In genomic region chr1:232655041-232655745, GRCh38 we compare ENCODE assay signal across 9 cellular contexts. TPM values are rescaled to one million over a fixed set of nuclear protein-coding genes. Genes with fewer than 3 reads are reported as not detected.
DNase-seq lines count a peak whose midpoint lies in the region; ATAC-seq and TF ChIP-seq lines count a peak whose summit lies in the region.
"Had no signal": no experiment of that assay in that cellular context is flagged by ENCODE, and none has a peak within 500 bp of the region (broad histone marks: within the 10 kb centered on the region; RNA-seq: fewer than 3 reads in every experiment).

No MANE protein-coding gene starts in this region.

- no peaks in the 10 kb centered on the region for H3K36me3 ChIP-seq in neural progenitor cell

- H3K27ac Mint-ChIP-seq in stimulated activated effector memory CD8-positive, alpha-beta T cell treated with anti-CD3 and anti-CD28 coated beads, Interleukin-12 subunit alpha, Interleukin-12 subunit beta, amount 100 ng/mL, for 72 hours, result no peak overlapping the region
- no peak overlapping the region for H3K27ac Mint-ChIP-seq in neural progenitor cell

- H3K4me3 ChIP-seq in neural progenitor cell, result no peak overlapping the region

- peak; percentile 90 for ATAC-seq in HG03139 (IDR thresholded peaks at IDR 0.05; ENCODE audit: unreplicated experiment)
- peak; percentile 42 for ATAC-seq in stimulated activated effector memory CD8-positive, alpha-beta T cell treated with anti-CD3 and anti-CD28 coated beads, Interleukin-12 subunit alpha, Interleukin-12 subunit beta, amount 100 ng/mL, for 72 hours
- ATAC-seq in left ventricle myocardium superior, result no peak

- no peaks in the 10 kb centered on the region for H3K36me3 Mint-ChIP-seq in stimulated activated effector memory CD8-positive, alpha-beta T cell treated with anti-CD3 and anti-CD28 coated beads, Interleukin-12 subunit alpha, Interleukin-12 subunit beta, amount 100 ng/mL, for 72 hours
- no peaks in the 10 kb centered on the region for H3K36me3 Mint-ChIP-seq in neural progenitor cell

- no peaks in the 10 kb centered on the region for H3F3A ChIP-seq in neural progenitor cell (ENCODE audit: low read depth)

- no peak overlapping the region for H3K4me3 Mint-ChIP-seq in stimulated activated effector memory CD8-positive, alpha-beta T cell treated with anti-CD3 and anti-CD28 coated beads, Interleukin-12 subunit alpha, Interleukin-12 subunit beta, amount 100 ng/mL, for 72 hours
- H3K4me3 Mint-ChIP-seq in neural progenitor cell, result no peak overlapping the region

- no peak for TF ChIP-seq CTCF in neural progenitor cell (IDR thresholded peaks at IDR 0.05)

- H3K27ac ChIP-seq in neural progenitor cell, result no peak overlapping the region
- H3K27ac ChIP-seq: HL-60 had no signal

- intact Hi-C loops in left ventricle myocardium superior (cut with micrococcal nuclease), result no loop called here

- H3K4me1 ChIP-seq in neural progenitor cell, result no peaks in the 10 kb centered on the region

- no peaks in the 10 kb centered on the region for H3K27me3 ChIP-seq in neural progenitor cell

- H3K4me2 ChIP-seq in neural progenitor cell, result no peak overlapping the region

- no peaks in the 10 kb centered on the region for H3K9me3 ChIP-seq in neural progenitor cell (ENCODE audit: low read depth)

- no peak overlapping the region for H3K9ac ChIP-seq in neural progenitor cell

- no peaks in the 10 kb centered on the region for H3K9me3 Mint-ChIP-seq in stimulated activated effector memory CD8-positive, alpha-beta T cell treated with anti-CD3 and anti-CD28 coated beads, Interleukin-12 subunit alpha, Interleukin-12 subunit beta, amount 100 ng/mL, for 72 hours
- peaks cover 2% of the 10 kb centered on the region for H3K9me3 Mint-ChIP-seq in neural progenitor cell

- H3K27me3 Mint-ChIP-seq in neural progenitor cell (ENCODE audit: insufficient read depth, low read depth), result peaks cover 6% of the 10 kb centered on the region

- H2AFZ ChIP-seq in neural progenitor cell (replicated peaks), result no peak overlapping the region

- DNase-seq in NCI-H82 (lab: John Stamatoyannopoulos, UW) (peak; percentile 35), NCI-H82 treated with DMSO at 0.1 percent for 48 hours (lab: John Stamatoyannopoulos, UW; ENCODE audit: unreplicated experiment) (no peak), NOMO-1 (lab: John Stamatoyannopoulos, UW; ENCODE audit: unreplicated experiment in 2 of 2) (peak; percentile 36 to 93), neural progenitor cell (ENCODE audit: low spot score) (no peak), dedifferentiated amniotic fluid mesenchymal stem cell (ENCODE audit: extremely low spot score) (no peak), left ventricle myocardium superior (no peak)
- DNase-seq in stimulated activated effector memory CD8-positive, alpha-beta T cell treated with anti-CD3 and anti-CD28 coated beads, Interleukin-12 subunit alpha, Interleukin-12 subunit beta, amount 100 ng/mL, for 72 hours (ENCODE audit: low spot score in 2 of 2), result no peak

- peaks cover 8% of the 10 kb centered on the region for H3K4me1 Mint-ChIP-seq in stimulated activated effector memory CD8-positive, alpha-beta T cell treated with anti-CD3 and anti-CD28 coated beads, Interleukin-12 subunit alpha, Interleukin-12 subunit beta, amount 100 ng/mL, for 72 hours
- H3K4me1 Mint-ChIP-seq in neural progenitor cell, result peaks cover 20% of the 10 kb centered on the region

- no peaks in the 10 kb centered on the region for H3K79me2 ChIP-seq in neural progenitor cell (ENCODE audit: low read depth)

- no peaks in the 10 kb centered on the region for H4K20me1 ChIP-seq in neural progenitor cell (ENCODE audit: low read depth)

RNA-seq across cellular contexts. Expression of gene SIPA1L2, which starts 25.3 kb away (rescaled TPM):
- total RNA-seq in neural progenitor cell (ENCODE audit: low replicate concordance) (19.5 and 24.8 TPM in 2 replicates), left ventricle myocardium superior (127 TPM)

Comparison
In these comparisons a context has a peak if more than half of its experiments do, and no peak if none do; other contexts are left out.
1. DNase-seq: peak in NCI-H82 (single experiment) and NOMO-1 (2 of 2); none in NCI-H82 treated with DMSO at 0.1 percent for 48 hours (single experiment), stimulated activated effector memory CD8-positive, alpha-beta T cell treated with anti-CD3 and anti-CD28 coated beads, Interleukin-12 subunit alpha, Interleukin-12 subunit beta, amount 100 ng/mL, for 72 hours (0 of 2), neural progenitor cell (single experiment), dedifferentiated amniotic fluid mesenchymal stem cell (single experiment) and left ventricle myocardium superior (single experiment).